Comparison of ENCODE assay signal across 28 cellular contexts in genomic region chr10:48777056-48777455, GRCh38.
"Had no signal": no experiment of that assay in that cellular context is flagged by ENCODE, and none has a peak within 500 bp of the region (broad histone marks: within the 10 kb centered on the region; RNA-seq: fewer than 3 reads in every experiment).

No MANE protein-coding gene starts in this region.

- H3K27ac Mint-ChIP-seq: immature natural killer cell; naive thymus-derived CD8-positive, alpha-beta T cell; nephron progenitor cell; neural progenitor cell; progenitor cell of endocrine pancreas had no signal

- H3K9me3 Mint-ChIP-seq: immature natural killer cell, nephron progenitor cell, neural progenitor cell had no signal

- ATAC-seq: left colon; naive thymus-derived CD8-positive, alpha-beta T cell; stimulated activated memory B cell treated with anti-CD40 and anti-IgM and Interleukin-4, amounts not matched to agents 10 μg/mL and 1 μg/mL and 100 μg/mL, for 72 hours; stimulated activated naive CD8-positive, alpha-beta T cell treated with anti-CD3 and anti-CD28 coated beads, Interleukin-15, Interleukin-2, amounts not matched to agents 100 U/mL and 50 U/mL, for 24 hours had no signal

- H3K4me3 Mint-ChIP-seq: immature natural killer cell; naive thymus-derived CD8-positive, alpha-beta T cell; nephron progenitor cell; neural progenitor cell; stimulated activated memory B cell treated with anti-CD40 and anti-IgM and Interleukin-4, amounts not matched to agents 10 μg/mL and 1 μg/mL and 100 μg/mL, for 72 hours had no signal

- H3K27ac ChIP-seq: heart left ventricle, left ventricle myocardium inferior, neural progenitor cell, neutrophil, ovary, right atrium auricular region, right lobe of liver, stomach, testis, thyroid gland, transverse colon, uterus had no signal

- H3K4me3 ChIP-seq: heart left ventricle, left ventricle myocardium inferior, neural progenitor cell, ovary, right atrium auricular region, right lobe of liver, smooth muscle cell, stomach, testis, thyroid gland, transverse colon, uterus had no signal

- H3K36me3 ChIP-seq: left ventricle myocardium inferior, neural progenitor cell, ovary, right atrium auricular region, right lobe of liver, stomach, thyroid gland, transverse colon, uterus had no signal

- H3K4me1 Mint-ChIP-seq: immature natural killer cell; naive thymus-derived CD8-positive, alpha-beta T cell; nephron progenitor cell; neural progenitor cell had no signal

- H3K4me1 ChIP-seq: neural progenitor cell, right atrium auricular region, right lobe of liver, stomach, testis, thyroid gland, transverse colon, uterus had no signal

- DNase-seq: heart left ventricle; hypothalamus; immature natural killer cell; kidney; left colon; left ventricle myocardium inferior; mesenchymal stem cell; naive thymus-derived CD8-positive, alpha-beta T cell; nephron progenitor cell; occipital lobe; ovary; stimulated activated CD4-positive, alpha-beta T cell treated with anti-CD3 and anti-CD28 coated beads, Interleukin-1b, Interleukin-23, amount 100 ng/mL, for 48 hours; stimulated activated CD4-positive, alpha-beta T cell treated with anti-CD3 and anti-CD28 coated beads, Interleukin-2, amount 100 ng/mL, for 48 hours; stimulated activated CD4-positive, alpha-beta T cell treated with anti-CD3 and anti-CD28 coated beads, Interleukin-4, amount 100 ng/mL, for 4 hours; stimulated activated CD8-positive, alpha-beta memory T cell treated with anti-CD3 and anti-CD28 coated beads, Interleukin-4, amount 100 ng/mL, for 48 hours; stimulated activated naive CD8-positive, alpha-beta T cell treated with anti-CD3 and anti-CD28 coated beads, Interleukin-15, Interleukin-2, amounts not matched to agents 100 U/mL and 50 U/mL, for 24 hours; stomach; testis; thyroid gland; transverse colon; uterus had no signal

- H3K27me3 Mint-ChIP-seq: naive thymus-derived CD8-positive, alpha-beta T cell; stimulated activated memory B cell treated with anti-CD40 and anti-IgM and Interleukin-4, amounts not matched to agents 10 μg/mL and 1 μg/mL and 100 μg/mL, for 72 hours had no signal

- H3K27me3 ChIP-seq: heart left ventricle, neural progenitor cell, neutrophil, ovary, right atrium auricular region, right lobe of liver, testis, thyroid gland, transverse colon, uterus had no signal

- H3K9me3 ChIP-seq: heart left ventricle, left ventricle myocardium inferior, neutrophil, ovary, right atrium auricular region, right lobe of liver, stomach, testis, thyroid gland, transverse colon, uterus had no signal

- H3K36me3 Mint-ChIP-seq: immature natural killer cell; naive thymus-derived CD8-positive, alpha-beta T cell; neural progenitor cell had no signal
